17 cellular contexts compared by ENCODE assay signal in genomic region chr20:54550776-54551396, GRCh38.
A peak's percentile ranks its signal among the peaks of the same experiment; 100 is the strongest.
DNase-seq lines count a peak whose midpoint lies in the region; TF ChIP-seq lines count a peak whose summit lies in the region.
"Had no signal": no experiment of that assay in that cellular context is flagged by ENCODE, and none has a peak within 500 bp of the region (broad histone marks: within the 10 kb centered on the region; RNA-seq: fewer than 3 reads in every experiment).

No MANE protein-coding gene starts in this region.

- dilution Hi-C loops in mammary epithelial cell (cut with HindIII; ENCODE audit: low sequenced_read_pairs): no loop called here

- no peaks in the 10 kb centered on the region for H3K27me3 ChIP-seq in mammary epithelial cell (ENCODE audit: insufficient read depth, low read length)
- H3K27me3 ChIP-seq: MG63 had no signal

- CTCF ChIA-PET in mammary epithelial cell (lab: Charles Lee; ENCODE audit: low non-redundant PET): no interaction called here

- H3K36me3 ChIP-seq in mammary epithelial cell (ENCODE audit: insufficient read depth, low read length): no peaks in the 10 kb centered on the region
- H3K36me3 ChIP-seq: MG63 had no signal

- H3K4me3 ChIP-seq in AG10803 (ENCODE audit: low read length) (no peak overlapping the region), astrocyte of the spinal cord (ENCODE audit: low read depth, low read length) (no peak overlapping the region), fibroblast of pulmonary artery (replicated peaks; ENCODE audit: low read depth, low read length) (no peak overlapping the region), mammary epithelial cell (replicated peaks in 1 of 3; ENCODE audit: insufficient read depth in 1 of 3, low read depth in 2 of 3, low read length in 3 of 3) (no peak overlapping the region)
- H3K4me3 ChIP-seq: MG63 had no signal

- no peaks in the 10 kb centered on the region for H3K4me1 ChIP-seq in mammary epithelial cell (ENCODE audit: insufficient read depth, low read length)

- no peaks in the 10 kb centered on the region for H4K20me1 ChIP-seq in mammary epithelial cell (ENCODE audit: insufficient read depth, low read length)

- H3K4me2 ChIP-seq in mammary epithelial cell (ENCODE audit: insufficient read depth, low read depth, low read length): no peak overlapping the region

- no TSS peak for BruUV-seq in mammary epithelial cell (replicated peaks; lab: Mats Ljungman, UMichigan)

- TF ChIP-seq CTCF in AG10803 (conservative IDR thresholded peaks at IDR 0.05; ENCODE audit: low read length) (no peak), astrocyte of the spinal cord (IDR thresholded peaks at IDR 0.05; ENCODE audit: low read depth, low read length) (no peak), fibroblast of pulmonary artery (IDR thresholded peaks at IDR 0.05; ENCODE audit: low read length, missing control alignments) (no peak), mammary epithelial cell (conservative IDR thresholded peaks at IDR 0.05 in 1 of 2, IDR thresholded peaks at IDR 0.05 in 1 of 2; ENCODE audit: extremely low read depth in 1 of 2, insufficient read depth in 1 of 2, low read depth in 1 of 2, low read length in 2 of 2) (no peak)

- H3K27ac ChIP-seq in mammary epithelial cell (ENCODE audit: insufficient read depth, low read depth, low read length): no peak overlapping the region

- intact Hi-C loops in mammary epithelial cell (cut with micrococcal nuclease): no loop called here

- no peak overlapping the region for H2AFZ ChIP-seq in mammary epithelial cell (ENCODE audit: low read depth, low read length)

- no peaks in the 10 kb centered on the region for H3K79me2 ChIP-seq in mammary epithelial cell (ENCODE audit: insufficient read depth, low read length)

- 80% methylated on average over 5 of the region's 5 CpGs for WGBS in mammary epithelial cell (ENCODE audit: low coverage, missing lambda C conversion rate)

- DNase-seq in AG10803 (ENCODE audit: low read depth) (peak; percentile 5), HS-5 (ENCODE audit: low read depth) (peak; percentile 79), astrocyte of the spinal cord (ENCODE audit: low read depth, low spot score) (peak; percentile 18), fibroblast of pulmonary artery (ENCODE audit: low read depth) (peak; percentile 39), ecto neural progenitor cell (ENCODE audit: low spot score) (no peak), COR-L47 (lab: John Stamatoyannopoulos, UW) (no peak), mammary epithelial cell (no peak)
- DNase-seq: CD8-positive, alpha-beta memory T cell; EL; H9; MG63; NCI-H1105; NCI-H187 treated with DMSO at 0.1 percent for 48 hours; NCI-H2171; NCI-H510A; NCI-H82; Right ventricle myocardium superior had no signal

- in situ Hi-C loops in astrocyte of the spinal cord (cut with HindIII; ENCODE audit: low sequenced_read_pairs) (no loop called here), mammary epithelial cell (cut with MboI; ENCODE audit: low sequenced_read_pairs in 2 of 2) (no loop called here)

- peaks cover 9% of the 10 kb centered on the region for H3K9me3 ChIP-seq in mammary epithelial cell (replicated peaks; ENCODE audit: insufficient read depth, low read length)
- H3K9me3 ChIP-seq: MG63 had no signal

- no peak overlapping the region for H3K9ac ChIP-seq in mammary epithelial cell (ENCODE audit: insufficient read depth, low read length)

Comparison
In these comparisons a context has a peak if more than half of its experiments do, and no peak if none do; other contexts are left out.
1. DNase-seq: peak in AG10803 (single experiment), HS-5 (single experiment), astrocyte of the spinal cord (single experiment) and fibroblast of pulmonary artery (single experiment); none in ecto neural progenitor cell (single experiment), COR-L47 (single experiment) and mammary epithelial cell (single experiment).